13 cellular contexts compared by ENCODE assay signal in genomic region chr9:34084562-34084961, GRCh38. TPM values are rescaled to one million over a fixed set of nuclear protein-coding genes. Genes with fewer than 3 reads are reported as not detected.
DNase-seq lines count a peak whose midpoint lies in the region; ATAC-seq and TF ChIP-seq lines count a peak whose summit lies in the region.
"Had no signal": no experiment of that assay in that cellular context is flagged by ENCODE, and none has a peak within 500 bp of the region (broad histone marks: within the 10 kb centered on the region; RNA-seq: fewer than 3 reads in every experiment).

No MANE protein-coding gene starts in this region.

- H2AFZ ChIP-seq in hepatocyte (no peak overlapping the region), OCI-LY7 (ENCODE audit: low read length) (no peak overlapping the region)

- no peak overlapping the region for H3K4me3 Mint-ChIP-seq in CD4-positive, alpha-beta memory T cell
- H3K4me3 Mint-ChIP-seq: naive B cell had no signal

- H3K9me3 ChIP-seq in CD4-positive, alpha-beta memory T cell (ENCODE audit: control insufficient read depth in 1 of 2, low read length in 2 of 2), result no peaks in the 10 kb centered on the region
- H3K9me3 ChIP-seq in hepatocyte (ENCODE audit: low read depth) (no peaks in the 10 kb centered on the region), OCI-LY7 (ENCODE audit: low read length) (no peaks in the 10 kb centered on the region), spleen (no peaks in the 10 kb centered on the region)
- H3K9me3 ChIP-seq: BLaER1, MG63 had no signal

- ATAC-seq in sciatic nerve (peak; percentile 92), HG03469 (IDR thresholded peaks at IDR 0.05; ENCODE audit: unreplicated experiment) (no peak)

- no peak for DNase-seq in CD4-positive, alpha-beta memory T cell
- DNase-seq in astrocyte of the hippocampus (ENCODE audit: low read depth, low spot score) (peak; percentile 86), hepatocyte (ENCODE audit: low spot score) (peak; percentile 12), sciatic nerve (ENCODE audit: low spot score) (peak; percentile 77), OCI-LY7 (ENCODE audit: low spot score) (no peak), spleen (no peak), NCI-H82 treated with DMSO at 0.1 percent for 48 hours (lab: John Stamatoyannopoulos, UW; ENCODE audit: unreplicated experiment) (no peak)
- DNase-seq: MG63; naive B cell; NCI-H69; stimulated activated CD4-positive, alpha-beta T cell treated with anti-CD3 and anti-CD28 coated beads, Interleukin-2, amount 100 ng/mL, for 48 hours had no signal

- H3K79me2 ChIP-seq in hepatocyte (no peaks in the 10 kb centered on the region), OCI-LY7 (ENCODE audit: insufficient read depth, low read depth, low read length) (no peaks in the 10 kb centered on the region)

- no TSS peak for BruUV-seq in OCI-LY7 (replicated peaks; lab: Mats Ljungman, UMichigan)

- H3K27me3 ChIP-seq in CD4-positive, alpha-beta memory T cell (ENCODE audit: insufficient read depth, low read length), result no peaks in the 10 kb centered on the region
- H3K27me3 ChIP-seq in hepatocyte (no peaks in the 10 kb centered on the region), spleen (replicated peaks in 1 of 7) (no peaks in the 10 kb centered on the region)
- H3K27me3 ChIP-seq: BLaER1, MG63 had no signal

- H3K4me1 ChIP-seq in CD4-positive, alpha-beta memory T cell (ENCODE audit: insufficient read depth, low read length), result no peaks in the 10 kb centered on the region
- H3K4me1 ChIP-seq in hepatocyte (ENCODE audit: insufficient read depth) (no peaks in the 10 kb centered on the region), OCI-LY7 (ENCODE audit: insufficient read depth, low read length, poor library complexity, severe bottlenecking) (peaks cover 23% of the 10 kb centered on the region), spleen (no peaks in the 10 kb centered on the region)
- H3K4me1 ChIP-seq: BLaER1 had no signal

- H3K36me3 ChIP-seq in CD4-positive, alpha-beta memory T cell (ENCODE audit: insufficient read depth, low read length), result peaks cover 35% of the 10 kb centered on the region
- H3K36me3 ChIP-seq in hepatocyte (replicated peaks; ENCODE audit: insufficient read depth, low read depth), result no peaks in the 10 kb centered on the region
- H3K36me3 ChIP-seq in OCI-LY7 (ENCODE audit: insufficient read depth, low read length), result peaks cover 30% of the 10 kb centered on the region
- peaks cover 0 to 53% (median 39%) of the 10 kb centered on the region in 6 donors for H3K36me3 ChIP-seq in spleen

- CTCF ChIA-PET in CD4-positive, alpha-beta memory T cell (lab: Charles Lee; ENCODE audit: partially characterized antibody), result interaction anchor here (0.6 to 2.7 kb wide), 3 partner anchors 11 to 169 kb away, joined by 3 to 12 read pairs (median 3); no protein-coding TSS in a partner anchor
- CTCF ChIA-PET in OCI-LY7 (lab: Charles Lee; ENCODE audit: unreplicated experiment), result no interaction called here

- POLR2A ChIA-PET in CD4-positive, alpha-beta memory T cell (lab: Charles Lee; ENCODE audit: partially characterized antibody), result interaction anchor here (1.3 kb wide), 1 partner anchor 9 kb away, joined by 4 read pairs; no protein-coding TSS in a partner anchor
- POLR2A ChIA-PET in OCI-LY7 (lab: Charles Lee), result interaction anchor here (0.9 to 1.1 kb wide), 3 partner anchors 9 to 43 kb away, joined by 3 read pairs; no protein-coding TSS in a partner anchor

- no peak overlapping the region for H3K27ac ChIP-seq in CD4-positive, alpha-beta memory T cell (ENCODE audit: low read depth, low read length)
- peak overlapping the region; percentile 60 for H3K27ac ChIP-seq in hepatocyte
- no peak overlapping the region for H3K27ac ChIP-seq in OCI-LY7 (ENCODE audit: low read depth, low read length, poor library complexity, severe bottlenecking)
- peak overlapping the region in 3 of 8 donors; percentile 11 to 22 (median 11) for H3K27ac ChIP-seq in spleen
- H3K27ac ChIP-seq: BLaER1 had no signal

- no peaks in the 10 kb centered on the region for H3K4me1 Mint-ChIP-seq in CD4-positive, alpha-beta memory T cell

- TF ChIP-seq CTCF in hepatocyte (IDR thresholded peaks at IDR 0.05; ENCODE audit: poor library complexity) (no peak), OCI-LY7 (conservative IDR thresholded peaks at IDR 0.05; ENCODE audit: low read length) (no peak), spleen (IDR thresholded peaks at IDR 0.05 in 8 of 11, conservative IDR thresholded peaks at IDR 0.05 in 3 of 11) (no peak)

- no peak overlapping the region for H3K4me2 ChIP-seq in hepatocyte
- no peak overlapping the region for H3K4me2 ChIP-seq in OCI-LY7 (ENCODE audit: low read length)
- H3K4me2 ChIP-seq: BLaER1 had no signal

- peaks cover 26 to 31% of the 10 kb centered on the region in 2 donors for H3K36me3 Mint-ChIP-seq in CD4-positive, alpha-beta memory T cell
- H3K36me3 Mint-ChIP-seq: naive B cell had no signal

- no peaks in the 10 kb centered on the region for H3K9me2 ChIP-seq in hepatocyte (replicated peaks; ENCODE audit: insufficient read depth)
- no peaks in the 10 kb centered on the region for H3K9me2 ChIP-seq in OCI-LY7 (ENCODE audit: insufficient read depth, low read length)

- intact Hi-C loops in CD4-positive, alpha-beta memory T cell (cut with micrococcal nuclease), result no loop called here
- intact Hi-C loops in sciatic nerve (cut with DNase I) (no loop called here), OCI-LY7 (cut with micrococcal nuclease; ENCODE audit: unreplicated experiment) (no loop called here), spleen (cut with DNase I; ENCODE audit: low total_unique reads) (no loop called here)

- no peaks in the 10 kb centered on the region for H3K27me3 Mint-ChIP-seq in CD4-positive, alpha-beta memory T cell

- H3K9me3 Mint-ChIP-seq in CD4-positive, alpha-beta memory T cell, result peaks cover 0 to 2% (median 0%) of the 10 kb centered on the region in 8 donors

- H4K20me1 ChIP-seq in hepatocyte (ENCODE audit: insufficient read depth, poor library complexity, severe bottlenecking) (no peaks in the 10 kb centered on the region), OCI-LY7 (ENCODE audit: insufficient read depth, low read length) (no peaks in the 10 kb centered on the region)

- 22% methylated on average over 1 of the region's 1 CpG for WGBS in hepatocyte (ENCODE audit: low lambda C conversion rate, missing lambda C conversion rate)
- 3 to 86% (median 52%) methylated on average over 1 of the region's 1 CpG for WGBS in spleen, 5 donors

- no peak overlapping the region for H3K4me3 ChIP-seq in CD4-positive, alpha-beta memory T cell (ENCODE audit: low read length in 2 of 2)
- H3K4me3 ChIP-seq in hepatocyte (no peak overlapping the region), OCI-LY7 (ENCODE audit: low read depth, low read length, poor library complexity, severe bottlenecking) (no peak overlapping the region), spleen (no peak overlapping the region)
- H3K4me3 ChIP-seq: BLaER1, MG63 had no signal

- no peak for TF ChIP-seq POLR2A in spleen (IDR thresholded peaks at IDR 0.05)

- H3K27ac Mint-ChIP-seq in CD4-positive, alpha-beta memory T cell, result peak overlapping the region in 4 of 7 donors; percentile 38 to 77 (median 62)
- H3K27ac Mint-ChIP-seq: naive B cell had no signal

RNA-seq across cellular contexts. Expression of gene UBAP2, which starts 35.9 kb away (rescaled TPM):
- 10 to 100 TPM; 33.4 to 36.8 TPM for total RNA-seq in CD4-positive, alpha-beta memory T cell
- polyA plus RNA-seq in CD4-positive, alpha-beta memory T cell, result 10 to 100 TPM in 1 of 2 donors, 1 to 10 TPM in 1; 5.1 to 16.1 TPM
- total RNA-seq in hepatocyte (22.9 and 24.9 TPM in 2 replicates), sciatic nerve (54.0 TPM), OCI-LY7 (2022) (63.9 and 65.5 TPM in 2 replicates), spleen (10 to 100 TPM; 20.2 to 30.8 (median 24.7) TPM)
- polyA plus RNA-seq in hepatocyte (22.4 and 31.2 TPM in 2 replicates), spleen (1 to 10 TPM; 7.0 to 8.8 (median 7.3) TPM)
- 19.0 and 28.5 TPM in 2 replicates for total RNA-seq in OCI-LY7 (2014; rRNA removed; shearing (Covaris generic))

RNA-seq across cellular contexts. Expression of gene DCAF12, which starts 41.9 kb away (rescaled TPM):
- total RNA-seq in CD4-positive, alpha-beta memory T cell, result 10 to 100 TPM; 29.7 to 31.0 TPM
- 10 to 100 TPM; 13.0 to 19.3 TPM for polyA plus RNA-seq in CD4-positive, alpha-beta memory T cell
- total RNA-seq in hepatocyte (34.8 and 43.3 TPM in 2 replicates), sciatic nerve (54.9 TPM), OCI-LY7 (2022) (70.5 and 83.5 TPM in 2 replicates), spleen (100 to 1,000 TPM in 1 of 7 donors, 10 to 100 TPM in 6; 36.5 to 107 (median 38.6) TPM)
- polyA plus RNA-seq in hepatocyte (23.9 and 28.6 TPM in 2 replicates), spleen (10 to 100 TPM in 2 of 3 donors, 1 to 10 TPM in 1; 5.6 to 12.9 (median 11.2) TPM)
- total RNA-seq in OCI-LY7 (2014; rRNA removed; shearing (Covaris generic)), result 21.9 and 31.7 TPM in 2 replicates

Comparison
In these comparisons a context has a peak if more than half of its experiments do, and no peak if none do; other contexts are left out.
1. DNase-seq: peak in astrocyte of the hippocampus (single experiment), hepatocyte (single experiment) and sciatic nerve (single experiment); none in CD4-positive, alpha-beta memory T cell (0 of 5), OCI-LY7 (single experiment), spleen (single experiment) and NCI-H82 treated with DMSO at 0.1 percent for 48 hours (single experiment).